ENCODE assay signal across 10 cellular contexts in the genomic region with DNA sequence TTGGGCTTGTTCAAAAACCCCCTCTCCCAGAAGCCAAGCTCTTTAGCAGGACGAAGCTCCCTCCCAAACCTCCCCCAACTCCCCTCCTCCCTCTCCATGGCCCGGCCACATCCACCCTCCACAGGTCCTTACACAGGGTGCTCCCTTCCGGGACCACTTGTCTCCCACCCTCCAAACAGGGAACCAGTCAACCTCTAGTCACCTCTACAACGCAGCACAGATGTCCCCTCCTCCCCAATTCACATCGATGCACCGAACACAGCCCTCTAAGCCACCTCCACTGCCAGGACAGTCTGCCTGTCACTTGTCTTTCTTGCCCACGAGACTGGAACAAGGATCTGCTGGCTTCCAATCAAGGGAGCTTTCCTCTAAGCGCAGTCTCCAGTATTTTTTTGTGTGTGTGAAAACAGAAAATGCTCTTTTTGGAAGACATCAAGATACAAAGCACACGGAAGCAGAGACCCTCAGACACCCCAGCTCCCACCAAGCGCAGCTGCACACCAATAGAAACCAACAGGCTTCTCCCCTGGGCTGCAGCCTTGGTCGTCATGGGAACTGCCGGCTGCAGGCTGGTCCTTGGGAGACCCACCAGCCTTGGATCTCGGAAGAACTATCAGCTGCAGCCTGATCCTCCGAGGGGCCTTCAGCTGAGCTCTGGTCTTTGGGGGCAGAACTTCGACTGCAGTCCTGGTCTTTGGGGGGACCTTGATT. TPM values are rescaled to one million over a fixed set of nuclear protein-coding genes. Genes with fewer than 3 reads are reported as not detected.
A peak's percentile ranks its signal among the peaks of the same experiment; 100 is the strongest.
DNase-seq lines count a peak whose midpoint lies in the region; ATAC-seq and TF ChIP-seq lines count a peak whose summit lies in the region.
"Had no signal": no experiment of that assay in that cellular context is flagged by ENCODE, and none has a peak within 500 bp of the region (broad histone marks: within the 10 kb centered on the region; RNA-seq: fewer than 3 reads in every experiment).

No MANE protein-coding gene starts in this region.

- no peak for DNase-seq in CD4-positive, alpha-beta T cell
- DNase-seq in activated naive CD8-positive, alpha-beta T cell treated with anti-CD3 and anti-CD28 coated beads for 36 hours, result no peak
- DNase-seq in activated CD8-positive, alpha-beta memory T cell treated with anti-CD3 and anti-CD28 coated beads, Interleukin-2, amount 50 U/mL, for 48 hours, result no peak
- no peak for DNase-seq in Right ventricle myocardium superior
- no peak for DNase-seq in activated naive CD4-positive, alpha-beta T cell treated with anti-CD3 and anti-CD28 coated beads for 36 hours
- DNase-seq in NCI-H2029 (lab: John Stamatoyannopoulos, UW), result no peak
- DNase-seq: NCI-H1436 had no signal

- peaks cover 14% of the 10 kb centered on the region for H3K4me1 Mint-ChIP-seq in CD4-positive, alpha-beta T cell (ENCODE audit: low read depth)
- H3K4me1 Mint-ChIP-seq in activated naive CD8-positive, alpha-beta T cell treated with anti-CD3 and anti-CD28 coated beads for 36 hours, result peaks cover 16% of the 10 kb centered on the region
- peaks cover 12% of the 10 kb centered on the region for H3K4me1 Mint-ChIP-seq in activated naive CD4-positive, alpha-beta T cell treated with anti-CD3 and anti-CD28 coated beads for 36 hours (ENCODE audit: low read depth)

- no peak for ATAC-seq in CD4-positive, alpha-beta T cell (ENCODE audit: poor library complexity)
- ATAC-seq in GM19328 (IDR thresholded peaks at IDR 0.05; ENCODE audit: unreplicated experiment), result peak; percentile 9
- peak; percentile 10 for ATAC-seq in HG03039 (IDR thresholded peaks at IDR 0.05; ENCODE audit: unreplicated experiment)
- ATAC-seq in Right ventricle myocardium superior (ENCODE audit: poor library complexity), result no peak

- POLR2A ChIA-PET in CD4-positive, alpha-beta T cell (lab: Charles Lee), result interaction anchor here (0.7 kb wide), 1 partner anchor 36 kb away, joined by 3 read pairs; no protein-coding TSS in a partner anchor

- intact Hi-C loops in CD4-positive, alpha-beta T cell (cut with DNase I, micrococcal nuclease), result loop anchor here in 1 of 2 experiments (2.0 kb wide), 1 partner anchor 30 kb away; no protein-coding TSS in a partner anchor
- intact Hi-C loops in Right ventricle myocardium superior (cut with DNase I), result no loop called here
- intact Hi-C loops in activated naive CD4-positive, alpha-beta T cell treated with anti-CD3 and anti-CD28 coated beads for 36 hours (cut with micrococcal nuclease), result no loop called here

- H3K27ac Mint-ChIP-seq in CD4-positive, alpha-beta T cell, result peak overlapping the region; percentile 28
- H3K27ac Mint-ChIP-seq in activated naive CD8-positive, alpha-beta T cell treated with anti-CD3 and anti-CD28 coated beads for 36 hours, result peak overlapping the region; percentile 46
- H3K27ac Mint-ChIP-seq in activated naive CD4-positive, alpha-beta T cell treated with anti-CD3 and anti-CD28 coated beads for 36 hours, result no peak overlapping the region

- no peaks in the 10 kb centered on the region for H3K9me3 Mint-ChIP-seq in CD4-positive, alpha-beta T cell
- H3K9me3 Mint-ChIP-seq in activated naive CD8-positive, alpha-beta T cell treated with anti-CD3 and anti-CD28 coated beads for 36 hours, result no peaks in the 10 kb centered on the region
- H3K9me3 Mint-ChIP-seq in activated naive CD4-positive, alpha-beta T cell treated with anti-CD3 and anti-CD28 coated beads for 36 hours, result no peaks in the 10 kb centered on the region

- H3K36me3 Mint-ChIP-seq in CD4-positive, alpha-beta T cell (ENCODE audit: low read depth), result no peaks in the 10 kb centered on the region
- H3K36me3 Mint-ChIP-seq in activated naive CD8-positive, alpha-beta T cell treated with anti-CD3 and anti-CD28 coated beads for 36 hours, result no peaks in the 10 kb centered on the region
- H3K36me3 Mint-ChIP-seq in activated naive CD4-positive, alpha-beta T cell treated with anti-CD3 and anti-CD28 coated beads for 36 hours (ENCODE audit: low read depth), result no peaks in the 10 kb centered on the region

- TF ChIP-seq CTCF in CD4-positive, alpha-beta T cell (IDR thresholded peaks at IDR 0.05), result no peak

- H3K27me3 ChIP-seq in CD4-positive, alpha-beta T cell (ENCODE audit: control insufficient read depth, insufficient read depth, low read length), result no peaks in the 10 kb centered on the region

- CTCF ChIA-PET in CD4-positive, alpha-beta T cell (lab: Charles Lee), result no interaction called here
- CTCF ChIA-PET in activated naive CD4-positive, alpha-beta T cell treated with anti-CD3 and anti-CD28 coated beads for 36 hours (lab: Charles Lee), result interaction anchor here (0.6 to 1.2 kb wide), 5 partner anchors 33 to 73 kb away, joined by 3 to 5 read pairs (median 4); no protein-coding TSS in a partner anchor

- no peak overlapping the region for H3K4me3 Mint-ChIP-seq in CD4-positive, alpha-beta T cell
- H3K4me3 Mint-ChIP-seq in activated naive CD8-positive, alpha-beta T cell treated with anti-CD3 and anti-CD28 coated beads for 36 hours, result no peak overlapping the region
- no peak overlapping the region for H3K4me3 Mint-ChIP-seq in activated naive CD4-positive, alpha-beta T cell treated with anti-CD3 and anti-CD28 coated beads for 36 hours

- no peak overlapping the region for H3K27ac ChIP-seq in CD4-positive, alpha-beta T cell (ENCODE audit: low read depth, low read length)
- H3K27ac ChIP-seq: C4-2B had no signal

- H3K27me3 Mint-ChIP-seq in CD4-positive, alpha-beta T cell, result no peaks in the 10 kb centered on the region
- no peaks in the 10 kb centered on the region for H3K27me3 Mint-ChIP-seq in activated naive CD8-positive, alpha-beta T cell treated with anti-CD3 and anti-CD28 coated beads for 36 hours
- H3K27me3 Mint-ChIP-seq in activated naive CD4-positive, alpha-beta T cell treated with anti-CD3 and anti-CD28 coated beads for 36 hours (ENCODE audit: low read depth), result no peaks in the 10 kb centered on the region

- no peaks in the 10 kb centered on the region for H3K9me3 ChIP-seq in CD4-positive, alpha-beta T cell (ENCODE audit: control insufficient read depth, low read length)

RNA-seq across cellular contexts. Expression of a gene that starts 26.5 kb away (rescaled TPM):
- total RNA-seq in CD4-positive, alpha-beta T cell, result 100 to 1,000 TPM; 102 to 108 TPM
- total RNA-seq in activated naive CD8-positive, alpha-beta T cell treated with anti-CD3 and anti-CD28 coated beads for 36 hours, result 10 to 100 TPM; 20.1 to 22.2 TPM
- total RNA-seq in Right ventricle myocardium superior, result 78.6 TPM
- total RNA-seq in activated naive CD4-positive, alpha-beta T cell treated with anti-CD3 and anti-CD28 coated beads for 36 hours, result 10 to 100 TPM; 38.6 to 39.3 TPM

Comparison
In these comparisons a context has a peak if more than half of its experiments do, and no peak if none do; other contexts are left out.
1. ATAC-seq: peak in GM19328 (single experiment) and HG03039 (single experiment); none in CD4-positive, alpha-beta T cell (single experiment) and Right ventricle myocardium superior (single experiment).